23 cellular contexts compared by ENCODE assay signal in genomic region chr18:12026562-12026961, GRCh38. TPM values are rescaled to one million over a fixed set of nuclear protein-coding genes. Genes with fewer than 3 reads are reported as not detected.
DNase-seq lines count a peak whose midpoint lies in the region; ATAC-seq and TF ChIP-seq lines count a peak whose summit lies in the region.
"Had no signal": no experiment of that assay in that cellular context is flagged by ENCODE, and none has a peak within 500 bp of the region (broad histone marks: within the 10 kb centered on the region; RNA-seq: fewer than 3 reads in every experiment).

No MANE protein-coding gene starts in this region.

- no peak overlapping the region for H3K4me3 ChIP-seq in GM23338
- no peak overlapping the region for H3K4me3 ChIP-seq in skeletal muscle tissue (ENCODE audit: low read length in 3 of 3)
- H3K4me3 ChIP-seq: lung, Peyer's patch had no signal

- peaks cover 11% of the 10 kb centered on the region for H3K4me1 Mint-ChIP-seq in GM23338
- H3K4me1 Mint-ChIP-seq: CD8-positive, alpha-beta memory T cell; immature natural killer cell had no signal

- peaks cover 18% of the 10 kb centered on the region for H3K36me3 ChIP-seq in GM23338 (ENCODE audit: insufficient read depth)
- peaks cover 23 to 29% (median 24%) of the 10 kb centered on the region in 3 donors for H3K36me3 ChIP-seq in skeletal muscle tissue (ENCODE audit: control insufficient read depth in 3 of 3, insufficient read depth in 3 of 3, low read length in 3 of 3)

- H3K9me2 ChIP-seq in GM23338 (ENCODE audit: insufficient read depth) = no peaks in the 10 kb centered on the region

- DNase-seq in GM23338 (ENCODE audit: low spot score) (no peak), NCI-H2171 treated with DMSO at 0.1 percent for 48 hours (lab: John Stamatoyannopoulos, UW) (peak; percentile 69), foreskin keratinocyte (no peak), mucosa of gallbladder (ENCODE audit: low spot score) (no peak)
- no peak for DNase-seq in activated CD8-positive, alpha-beta memory T cell treated with anti-CD3 and anti-CD28 coated beads, Interleukin-2, amount 50 U/mL, for 48 hours
- DNase-seq: activated CD8-positive, alpha-beta T cell treated with anti-CD3 and anti-CD28 coated beads for 36 hours; activated naive CD4-positive, alpha-beta T cell; activated T-cell treated with anti-CD3 and anti-CD28 coated beads, Interleukin-2, amount 50 U/mL, for 1 hour; CD8-positive, alpha-beta memory T cell; cerebellar nuclear complex; effector memory CD8-positive, alpha-beta T cell; H7; immature natural killer cell; KBM-7; NCI-H187 treated with DMSO at 0.1 percent for 48 hours; NK-92 treated with Interleukin-12 subunit alpha and Interleukin-12 subunit beta, amount 100 ng/mL, for 24 hours; nucleus accumbens; Peyer's patch had no signal

- no peak overlapping the region for H2AFZ ChIP-seq in GM23338

- peak overlapping the region; percentile 33 for H3K27ac Mint-ChIP-seq in GM23338
- H3K27ac Mint-ChIP-seq: activated CD8-positive, alpha-beta T cell treated with anti-CD3 and anti-CD28 coated beads for 36 hours; CD8-positive, alpha-beta memory T cell; effector memory CD8-positive, alpha-beta T cell; immature natural killer cell; stimulated activated memory B cell treated with anti-CD40 and anti-IgM and Interleukin-4, amounts not matched to agents 10 μg/mL and 1 μg/mL and 100 μg/mL, for 72 hours had no signal

- H3K36me3 Mint-ChIP-seq in GM23338 (ENCODE audit: low read depth) = peaks cover 51% of the 10 kb centered on the region

- no peaks in the 10 kb centered on the region for H3K9me3 Mint-ChIP-seq in GM23338
- H3K9me3 Mint-ChIP-seq: activated CD8-positive, alpha-beta T cell treated with anti-CD3 and anti-CD28 coated beads for 36 hours; CD8-positive, alpha-beta memory T cell; effector memory CD8-positive, alpha-beta T cell; immature natural killer cell; stimulated activated memory B cell treated with anti-CD40 and anti-IgM and Interleukin-4, amounts not matched to agents 10 μg/mL and 1 μg/mL and 100 μg/mL, for 72 hours had no signal

- no peaks in the 10 kb centered on the region for H3K79me2 ChIP-seq in GM23338 (replicated peaks; ENCODE audit: insufficient read depth)

- peak; percentile 48; the same call in 2 of the 3 replicates for ATAC-seq in GM23338
- peak; percentile 30 for ATAC-seq in foreskin keratinocyte
- no peak for ATAC-seq in HG03460 (IDR thresholded peaks at IDR 0.05; ENCODE audit: unreplicated experiment)
- ATAC-seq: activated CD8-positive, alpha-beta T cell treated with anti-CD3 and anti-CD28 coated beads for 36 hours; effector memory CD8-positive, alpha-beta T cell; SK-N-SH treated with all-trans-retinoic acid at 6 μM for 48 hours; stimulated activated memory B cell treated with anti-CD40 and anti-IgM and Interleukin-4, amounts not matched to agents 10 μg/mL and 1 μg/mL and 100 μg/mL, for 72 hours had no signal

- H3K27me3 Mint-ChIP-seq in GM23338 (ENCODE audit: insufficient read depth, low read depth, poor library complexity) = no peaks in the 10 kb centered on the region
- H3K27me3 Mint-ChIP-seq: activated CD8-positive, alpha-beta T cell treated with anti-CD3 and anti-CD28 coated beads for 36 hours; effector memory CD8-positive, alpha-beta T cell; stimulated activated memory B cell treated with anti-CD40 and anti-IgM and Interleukin-4, amounts not matched to agents 10 μg/mL and 1 μg/mL and 100 μg/mL, for 72 hours had no signal

- H4K20me1 ChIP-seq in GM23338 (replicated peaks; ENCODE audit: insufficient read depth) = no peaks in the 10 kb centered on the region

- no peak overlapping the region for H3K4me3 Mint-ChIP-seq in GM23338
- H3K4me3 Mint-ChIP-seq: activated CD8-positive, alpha-beta T cell treated with anti-CD3 and anti-CD28 coated beads for 36 hours; CD8-positive, alpha-beta memory T cell; effector memory CD8-positive, alpha-beta T cell; immature natural killer cell; stimulated activated memory B cell treated with anti-CD40 and anti-IgM and Interleukin-4, amounts not matched to agents 10 μg/mL and 1 μg/mL and 100 μg/mL, for 72 hours had no signal

- no peak overlapping the region for H3K4me2 ChIP-seq in GM23338

- H3K4me1 ChIP-seq in GM23338 (ENCODE audit: insufficient read depth) (0 out of 2 replicates have a peak, but pooled peaks cover 4% of the 10 kb centered on the region), foreskin keratinocyte (peaks cover 14% of the 10 kb centered on the region), skeletal muscle tissue (ENCODE audit: control insufficient read depth in 3 of 3, insufficient read depth in 3 of 3, low read length in 3 of 3) (peaks cover 18 to 29% (median 25%) of the 10 kb centered on the region in 3 donors)

- H3F3A ChIP-seq in GM23338 (replicated peaks; ENCODE audit: low read depth) = no peaks in the 10 kb centered on the region

- peak overlapping the region; percentile 80; the same call in 1 of the 2 replicates for H3K27ac ChIP-seq in GM23338 (ENCODE audit: low read depth)
- H3K27ac ChIP-seq in foreskin keratinocyte = no peak overlapping the region
- peak overlapping the region; percentile 68 for H3K27ac ChIP-seq in skeletal muscle tissue (ENCODE audit: low read depth, low read length)

- H3K27me3 ChIP-seq in GM23338 (ENCODE audit: insufficient read depth) (no peaks in the 10 kb centered on the region), foreskin keratinocyte (no peaks in the 10 kb centered on the region), skeletal muscle tissue (ENCODE audit: control insufficient read depth in 3 of 3, insufficient read depth in 3 of 3, low read length in 3 of 3) (no peaks in the 10 kb centered on the region)
- H3K27me3 ChIP-seq: Peyer's patch had no signal

- H3K9ac ChIP-seq in skeletal muscle tissue (ENCODE audit: low read depth in 1 of 3, low read length in 3 of 3) = peak overlapping the region in 2 of 3 donors; percentile 6 to 40

- TF ChIP-seq CTCF in GM23338 (conservative IDR thresholded peaks at IDR 0.05; ENCODE audit: low read depth in 2 of 2) (no peak), foreskin keratinocyte (conservative IDR thresholded peaks at IDR 0.05) (no peak)

- H3K9me3 ChIP-seq in skeletal muscle tissue (ENCODE audit: control insufficient read depth in 3 of 3, low read length in 3 of 3) = no peaks in the 10 kb centered on the region
- H3K9me3 ChIP-seq: Peyer's patch had no signal

TF ChIP-seq in GM23338, 12 proteins besides CTCF, POLR2A, EP300 and RAD21 (continues in another document):
- TF ChIP-seq EZH2 (IDR thresholded peaks at IDR 0.05; ENCODE audit: low read depth, unreplicated experiment) (no peak), ZNF331 (CRISPR knock-in tag; IDR thresholded peaks at IDR 0.05; ENCODE audit: low read depth) (no peak), STAT1 (IDR thresholded peaks at IDR 0.05; ENCODE audit: unreplicated experiment) (no peak), EZH2phosphoT487 (IDR thresholded peaks at IDR 0.05; ENCODE audit: unreplicated experiment) (no peak), JUNB (IDR thresholded peaks at IDR 0.05; ENCODE audit: unreplicated experiment) (no peak), ZNF114 (CRISPR knock-in tag; IDR thresholded peaks at IDR 0.05) (no peak)

RNA-seq across cellular contexts. Expression of gene IMPA2, which starts 45.3 kb away (rescaled TPM):
- 91.8 and 122 TPM in 2 replicates for total RNA-seq in GM23338 (2014; rRNA removed; shearing (Covaris generic))
- polyA plus RNA-seq in GM23338 (2016; fragmentation: Nextera tagmentation; extraction: Ambion mirVana) (45.0 and 50.4 TPM in 2 replicates), foreskin keratinocyte (31.7 and 35.0 TPM in 2 replicates)
- total RNA-seq in foreskin keratinocyte (26.1 and 31.8 TPM in 2 replicates), skeletal muscle tissue (33.9 TPM), mucosa of gallbladder (64.2 TPM)
